Comparison of ENCODE assay signal across 18 cellular contexts in the genomic region with DNA sequence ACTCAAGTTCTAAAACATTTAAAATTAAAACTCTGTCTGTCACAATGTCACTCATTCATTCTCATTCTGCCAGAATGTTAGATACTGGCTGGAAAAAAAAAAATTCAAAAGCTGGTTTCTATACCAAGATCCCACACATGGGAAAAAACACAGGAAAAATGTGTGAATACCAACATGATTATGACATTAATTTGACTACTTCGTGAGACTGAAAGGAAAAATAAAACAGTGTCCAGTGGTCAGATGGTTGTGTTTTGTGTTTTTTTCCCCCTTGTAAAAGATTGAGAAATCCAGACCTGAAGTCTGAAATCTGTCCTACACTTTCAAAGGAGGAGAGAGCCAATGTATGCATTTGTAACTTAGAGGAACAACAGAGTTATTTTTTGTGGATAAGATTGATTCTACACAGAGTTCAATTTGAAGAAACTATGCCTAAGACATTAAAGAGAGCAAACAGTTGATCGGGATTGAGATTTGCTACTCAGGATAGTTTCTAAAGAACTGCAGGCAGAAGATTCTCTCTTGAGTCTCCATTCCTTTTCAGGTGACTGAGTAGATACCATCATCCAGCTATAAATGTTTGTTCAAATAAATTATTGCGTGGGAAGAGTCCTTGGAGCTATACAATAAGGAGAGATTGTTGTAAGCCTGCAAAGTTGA. TPM values are rescaled to one million over a fixed set of nuclear protein-coding genes. Genes with fewer than 3 reads are reported as not detected.
DNase-seq lines count a peak whose midpoint lies in the region; TF ChIP-seq lines count a peak whose summit lies in the region.
"Had no signal": no experiment of that assay in that cellular context is flagged by ENCODE, and none has a peak within 500 bp of the region (broad histone marks: within the 10 kb centered on the region; RNA-seq: fewer than 3 reads in every experiment).

No MANE protein-coding gene starts in this region.

- H3K79me2 ChIP-seq in OCI-LY1 (ENCODE audit: insufficient read depth, low read length) = no peaks in the 10 kb centered on the region

- no peak for TF ChIP-seq CTCF in OCI-LY1 (IDR thresholded peaks at IDR 0.05; ENCODE audit: low read length)

- H4K20me1 ChIP-seq in OCI-LY1 (ENCODE audit: insufficient read depth, low read length) = no peaks in the 10 kb centered on the region

- no peak overlapping the region for H3K4me3 ChIP-seq in OCI-LY1 (ENCODE audit: low read depth, low read length, poor library complexity, severe bottlenecking)
- H3K4me3 ChIP-seq: PC-9 had no signal

- H2AFZ ChIP-seq in OCI-LY1 (ENCODE audit: low read length) = peak overlapping the region; percentile 92
- H2AFZ ChIP-seq: PC-9 had no signal

- no peaks in the 10 kb centered on the region for H3K9me2 ChIP-seq in OCI-LY1 (ENCODE audit: low read depth, low read length)

- DNase-seq in AG20443 (ENCODE audit: low spot score) (peak; percentile 21), dermis microvascular lymphatic vessel endothelial cell (ENCODE audit: low read depth in 2 of 2) (peak; percentile 32 to 64), myocyte (ENCODE audit: low read depth) (peak; percentile 19), OCI-M1 (lab: John Stamatoyannopoulos, UW) (no peak), RPMI8226 (no peak)
- no peak for DNase-seq in activated naive CD4-positive, alpha-beta T cell treated with Interleukin-2 at 50 U/mL for 16 hours
- DNase-seq in activated CD4-positive, alpha-beta T cell treated with anti-CD3 and anti-CD28 coated beads for 1 hour = no peak
- DNase-seq: CD4-positive, CD25-positive, alpha-beta regulatory T cell; DMS79; GDM1; HFFc6; KG1; NCI-H1092 treated with DMSO at 0.1 percent for 48 hours; NCI-H1694 treated with DMSO at 0.1 percent for 48 hours; NK-92 treated with Interleukin-12 subunit alpha and Interleukin-12 subunit beta, amount 100 ng/mL, for 24 hours; PC-9 had no signal

- peaks cover 53% of the 10 kb centered on the region for H3K4me1 ChIP-seq in OCI-LY1 (ENCODE audit: insufficient read depth, low read length, severe bottlenecking)

- no peak overlapping the region for H3K4me2 ChIP-seq in OCI-LY1 (ENCODE audit: low read length)
- H3K4me2 ChIP-seq: PC-9 had no signal

- no peaks in the 10 kb centered on the region for H3K27me3 ChIP-seq in OCI-LY1 (ENCODE audit: insufficient read depth, low read length)

- peak overlapping the region; percentile 76 for H3K27ac ChIP-seq in OCI-LY1 (ENCODE audit: low read depth, low read length, poor library complexity, severe bottlenecking)
- H3K27ac ChIP-seq: PC-9 had no signal

- H3K36me3 ChIP-seq in OCI-LY1 (ENCODE audit: insufficient read depth, low read length) = no peaks in the 10 kb centered on the region

- peaks cover 5% of the 10 kb centered on the region; the same call in 1 of the 2 replicates for H3F3A ChIP-seq in OCI-LY1 (ENCODE audit: insufficient read depth, low read length)

- peak overlapping the region; percentile 35; the same call in 1 of the 2 replicates for H3K9ac ChIP-seq in OCI-LY1 (ENCODE audit: low read length)

- H3K9me3 ChIP-seq in OCI-LY1 (ENCODE audit: low read length) = no peaks in the 10 kb centered on the region; the same call in 1 of the 2 replicates

RNA-seq across cellular contexts. Expression of gene TXLNB, which starts 39.2 kb away (rescaled TPM):
- 0.51 TPM in 2 replicates for total RNA-seq in dermis microvascular lymphatic vessel endothelial cell
- total RNA-seq in myocyte = 65.8 and 77.7 TPM in 2 replicates
- polyA plus RNA-seq in myocyte (2012) = 13.2 TPM
- total RNA-seq: MCF 10A had no signal

RNA-seq across cellular contexts. Expression of gene CITED2, which starts 43.5 kb away (rescaled TPM):
- total RNA-seq in dermis microvascular lymphatic vessel endothelial cell (12.6 and 16.3 TPM in 2 replicates), myocyte (201 and 218 TPM in 2 replicates)
- polyA plus RNA-seq in myocyte (2012) = 129 TPM

Comparison
In these comparisons a context has a peak if more than half of its experiments do, and no peak if none do; other contexts are left out.
1. DNase-seq: peak in AG20443 (single experiment), dermis microvascular lymphatic vessel endothelial cell (2 of 2) and myocyte (single experiment); none in OCI-M1 (single experiment), activated naive CD4-positive, alpha-beta T cell treated with Interleukin-2 at 50 U/mL for 16 hours (single experiment), activated CD4-positive, alpha-beta T cell treated with anti-CD3 and anti-CD28 coated beads for 1 hour (single experiment) and RPMI8226 (single experiment).
2. RNA of gene TXLNB, which starts 39.2 kb away (total RNA-seq): 65.8 to 77.7 TPM in myocyte; 0.51 TPM in dermis microvascular lymphatic vessel endothelial cell; every median in the first group is over 10 times any median in the second.
3. RNA of gene CITED2, which starts 43.5 kb away (total RNA-seq): 201 to 218 TPM in myocyte; 12.6 to 16.3 TPM in dermis microvascular lymphatic vessel endothelial cell; every median in the first group is over 10 times any median in the second.